ENCODE assay signal across 14 cellular contexts in the genomic region with DNA sequence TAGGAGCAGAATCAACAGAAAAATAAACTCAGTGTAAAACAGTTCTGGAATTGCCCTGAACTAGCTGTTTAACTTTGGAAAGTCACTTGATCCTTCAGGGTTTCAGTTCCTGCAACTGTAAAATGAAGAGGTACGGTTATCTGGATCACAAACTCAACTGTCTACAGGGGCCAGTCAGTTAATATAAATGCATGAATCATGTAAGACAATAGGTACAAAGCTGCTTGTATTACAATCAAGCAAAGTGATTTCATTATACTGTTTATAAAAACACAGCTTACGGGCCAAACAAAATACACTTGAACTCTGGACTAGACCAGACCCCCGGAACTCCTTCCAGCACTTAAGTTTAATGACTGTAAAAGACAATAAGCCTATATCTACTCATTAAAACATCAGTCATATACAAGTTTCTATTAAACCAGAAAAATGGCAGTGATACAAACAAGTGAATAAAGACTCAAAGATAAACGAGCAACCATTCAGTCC.
DNase-seq lines count a peak whose midpoint lies in the region; ATAC-seq, FAIRE-seq and TF ChIP-seq lines count a peak whose summit lies in the region.
"Had no signal": no experiment of that assay in that cellular context is flagged by ENCODE, and none has a peak within 500 bp of the region (broad histone marks: within the 10 kb centered on the region; RNA-seq: fewer than 3 reads in every experiment).

No MANE protein-coding gene starts in this region.

- 45 to 54% methylated on average over 4 of the region's 4 CpGs for WGBS in tibial nerve, 2 donors

- no peak for TF ChIP-seq CTCF in LNCaP clone FGC (IDR thresholded peaks at IDR 0.05; ENCODE audit: control insufficient read depth, extremely low read depth, insufficient read depth)
- no peak for TF ChIP-seq CTCF in astrocyte (IDR thresholded peaks at IDR 0.05; ENCODE audit: insufficient read depth, low read depth, low read length)
- TF ChIP-seq CTCF in tibial nerve (IDR thresholded peaks at IDR 0.05) = no peak

- no peaks in the 10 kb centered on the region for H3K9me3 Mint-ChIP-seq in astrocyte (ENCODE audit: unreplicated experiment)
- H3K9me3 Mint-ChIP-seq: activated T-helper 17 cell treated with anti-CD3 and anti-CD28 coated beads, Interleukin-2, amount 50 U/mL, for 72 hours had no signal

- no peaks in the 10 kb centered on the region for H3K36me3 ChIP-seq in astrocyte (ENCODE audit: insufficient read depth, low read length)
- H3K36me3 ChIP-seq in stomach smooth muscle (ENCODE audit: control insufficient read depth in 2 of 2, insufficient read depth in 2 of 2, low read length in 2 of 2) = no peaks in the 10 kb centered on the region
- no peaks in the 10 kb centered on the region for H3K36me3 ChIP-seq in tibial nerve

- no peaks in the 10 kb centered on the region for H3K27me3 Mint-ChIP-seq in astrocyte (ENCODE audit: low read depth, unreplicated experiment)
- H3K27me3 Mint-ChIP-seq in T-helper 17 cell = no peaks in the 10 kb centered on the region
- H3K27me3 Mint-ChIP-seq: activated T-helper 17 cell treated with anti-CD3 and anti-CD28 coated beads, Interleukin-2, amount 50 U/mL, for 72 hours had no signal

- H3K4me3 ChIP-seq in LNCaP clone FGC (ENCODE audit: low read depth, low read length) (no peak overlapping the region), astrocyte (ENCODE audit: insufficient read depth, low read depth, low read length) (no peak overlapping the region), stomach smooth muscle (ENCODE audit: low read length in 2 of 2) (peak overlapping the region in 1 of 2 donors; percentile 36), tibial nerve (no peak overlapping the region)
- H3K4me3 ChIP-seq: lung had no signal

- H3K9ac ChIP-seq in astrocyte (ENCODE audit: low read length) (peak overlapping the region; percentile 16), stomach smooth muscle (ENCODE audit: low read length in 2 of 2) (peak overlapping the region in 1 of 2 donors; percentile 23)

- DNase-seq in LNCaP clone FGC (ENCODE audit: low read depth) (peak; percentile 61), astrocyte (ENCODE audit: low read depth) (peak; percentile 74), iris pigment epithelial cell (ENCODE audit: low read depth) (peak; percentile 76), T-helper 17 cell (no peak), tibial nerve (ENCODE audit: low spot score in 2 of 2) (no peak)
- no peak for DNase-seq in activated CD4-positive, alpha-beta T cell treated with anti-CD3 and anti-CD28 coated beads, Interleukin-2, amount 50 U/mL, for 1 hour
- DNase-seq: DND-41; NCI-H510A; stimulated activated CD4-positive, alpha-beta T cell treated with anti-CD3 and anti-CD28 coated beads, Interleukin-15, amount 100 ng/mL, for 24 hours had no signal

- peaks cover 15% of the 10 kb centered on the region for H3K79me2 ChIP-seq in astrocyte (ENCODE audit: insufficient read depth, low read length)

- H3K27ac ChIP-seq in astrocyte (ENCODE audit: low read depth, low read length) = peak overlapping the region; percentile 78
- H3K27ac ChIP-seq in stomach smooth muscle (ENCODE audit: low read length) = peak overlapping the region; percentile 81
- H3K27ac ChIP-seq in tibial nerve = peak overlapping the region in 2 of 4 donors; percentile 66 to 67

- H3K9me3 ChIP-seq in astrocyte (ENCODE audit: insufficient read depth, low read depth, low read length) (no peaks in the 10 kb centered on the region), stomach smooth muscle (ENCODE audit: control insufficient read depth in 2 of 2, low read length in 2 of 2) (no peaks in the 10 kb centered on the region), T-helper 17 cell (ENCODE audit: control insufficient read depth, low read length, poor library complexity, severe bottlenecking) (no peaks in the 10 kb centered on the region), tibial nerve (no peaks in the 10 kb centered on the region)

- ATAC-seq in T-helper 17 cell (no peak), HG03520 (IDR thresholded peaks at IDR 0.05; ENCODE audit: unreplicated experiment) (no peak)
- ATAC-seq: activated T-helper 17 cell treated with anti-CD3 and anti-CD28 coated beads, Interleukin-2, amount 50 U/mL, for 72 hours had no signal

- H4K20me1 ChIP-seq in astrocyte (ENCODE audit: insufficient read depth, low read length) = no peaks in the 10 kb centered on the region

- peak overlapping the region; percentile 63 for H3K4me2 ChIP-seq in astrocyte (ENCODE audit: low read length)

- H3K27me3 ChIP-seq in astrocyte (ENCODE audit: insufficient read depth, low read length) (no peaks in the 10 kb centered on the region), stomach smooth muscle (ENCODE audit: control insufficient read depth in 1 of 2, insufficient read depth in 2 of 2, low read length in 2 of 2) (no peaks in the 10 kb centered on the region), tibial nerve (no peaks in the 10 kb centered on the region)

- H3K4me1 ChIP-seq in astrocyte (ENCODE audit: insufficient read depth, low read length) (peaks cover 54% of the 10 kb centered on the region), stomach smooth muscle (ENCODE audit: control insufficient read depth, insufficient read depth, low read length) (peaks cover 34% of the 10 kb centered on the region), tibial nerve (peaks cover 0 to 76% (median 22%) of the 10 kb centered on the region in 4 donors)

- no peak for TF ChIP-seq POLR2A in tibial nerve (IDR thresholded peaks at IDR 0.05)

- no peak overlapping the region for H2AFZ ChIP-seq in astrocyte (ENCODE audit: low read depth, low read length)

- peaks cover 57% of the 10 kb centered on the region for H3K4me1 Mint-ChIP-seq in astrocyte (ENCODE audit: low read depth, unreplicated experiment)
- peaks cover 14% of the 10 kb centered on the region for H3K4me1 Mint-ChIP-seq in T-helper 17 cell

- TF ChIP-seq EP300 in tibial nerve (IDR thresholded peaks at IDR 0.05) = no peak

- peak overlapping the region; percentile 34 for H3K27ac Mint-ChIP-seq in astrocyte (ENCODE audit: unreplicated experiment)
- no peak overlapping the region for H3K27ac Mint-ChIP-seq in T-helper 17 cell
- H3K27ac Mint-ChIP-seq: activated T-helper 17 cell treated with anti-CD3 and anti-CD28 coated beads, Interleukin-2, amount 50 U/mL, for 72 hours had no signal

- peaks cover 2% of the 10 kb centered on the region for H3K36me3 Mint-ChIP-seq in astrocyte (ENCODE audit: low read depth, unreplicated experiment)
- peaks cover 4% of the 10 kb centered on the region for H3K36me3 Mint-ChIP-seq in T-helper 17 cell (ENCODE audit: low read depth)

- FAIRE-seq in astrocyte (lab: Jason Lieb, UNC) = peak; percentile 74
- FAIRE-seq: TTC549 had no signal

- H3K4me3 Mint-ChIP-seq in astrocyte (ENCODE audit: unreplicated experiment) (no peak overlapping the region), T-helper 17 cell (no peak overlapping the region)
- H3K4me3 Mint-ChIP-seq: activated T-helper 17 cell treated with anti-CD3 and anti-CD28 coated beads, Interleukin-2, amount 50 U/mL, for 72 hours had no signal

Comparison
In these comparisons a context has a peak if more than half of its experiments do, and no peak if none do; other contexts are left out.
1. DNase-seq: peak in LNCaP clone FGC (single experiment), astrocyte (single experiment) and iris pigment epithelial cell (single experiment); none in T-helper 17 cell (0 of 3), activated CD4-positive, alpha-beta T cell treated with anti-CD3 and anti-CD28 coated beads, Interleukin-2, amount 50 U/mL, for 1 hour (single experiment) and tibial nerve (0 of 2).